In genomic region chr18:79523221-79523737, GRCh38 we compare ENCODE assay signal across 9 cellular contexts.
A peak's percentile ranks its signal among the peaks of the same experiment; 100 is the strongest.
DNase-seq lines count a peak whose midpoint lies in the region; ATAC-seq and TF ChIP-seq lines count a peak whose summit lies in the region.
"Had no signal": no experiment of that assay in that cellular context is flagged by ENCODE, and none has a peak within 500 bp of the region (broad histone marks: within the 10 kb centered on the region; RNA-seq: fewer than 3 reads in every experiment).

No MANE protein-coding gene starts in this region.

- DNase-seq in GM19238 (ENCODE audit: insufficient read length, low spot score): peak; percentile 27
- DNase-seq in activated CD8-positive, alpha-beta memory T cell treated with anti-CD3 and anti-CD28 coated beads for 24 hours: peak; percentile 80
- peak; percentile 53 for DNase-seq in osteoblast (ENCODE audit: insufficient read length, low spot score, missing footprints)
- DNase-seq in SK-N-DZ (ENCODE audit: low spot score): no peak
- no peak for DNase-seq in COLO829 (ENCODE audit: low spot score)
- DNase-seq in AML-193 (lab: John Stamatoyannopoulos, UW): no peak
- DNase-seq in foreskin fibroblast: no peak

- peak; percentile 37 for ATAC-seq in HG03108 (IDR thresholded peaks at IDR 0.05; ENCODE audit: unreplicated experiment)
- ATAC-seq: HCT116 had no signal

- H3K27ac ChIP-seq in osteoblast (ENCODE audit: low read depth, low read length): no peak overlapping the region

- no peaks in the 10 kb centered on the region for H3K9me3 ChIP-seq in osteoblast (ENCODE audit: low read depth, low read length)

- TF ChIP-seq CTCF in osteoblast (IDR thresholded peaks at IDR 0.05; ENCODE audit: extremely low read depth, low read depth, low read length) (no peak), foreskin fibroblast (IDR thresholded peaks at IDR 0.05; ENCODE audit: low read depth, low read length) (no peak)

- H2AFZ ChIP-seq in osteoblast (ENCODE audit: low read length): no peak overlapping the region

- H3K4me3 ChIP-seq in osteoblast (ENCODE audit: insufficient read depth, low read length): no peak overlapping the region
- no peak overlapping the region for H3K4me3 ChIP-seq in foreskin fibroblast (ENCODE audit: low read depth in 1 of 2, low read length in 2 of 2)

- H4K20me1 ChIP-seq in osteoblast (ENCODE audit: insufficient read depth, low read length): no peaks in the 10 kb centered on the region

- no peaks in the 10 kb centered on the region for H3K27me3 ChIP-seq in osteoblast (ENCODE audit: insufficient read depth, low read length)

- no peaks in the 10 kb centered on the region for H3K79me2 ChIP-seq in osteoblast (ENCODE audit: insufficient read depth, low read length)

- no peaks in the 10 kb centered on the region for H3K36me3 ChIP-seq in osteoblast (ENCODE audit: insufficient read depth, low read length)

- no peaks in the 10 kb centered on the region for H3K4me1 ChIP-seq in osteoblast (ENCODE audit: insufficient read depth, low read length)

- H3K4me2 ChIP-seq in osteoblast (ENCODE audit: insufficient read depth, low read length): no peak overlapping the region

Comparison
In these comparisons a context has a peak if more than half of its experiments do, and no peak if none do; other contexts are left out.
1. DNase-seq: peak in GM19238 (single experiment), activated CD8-positive, alpha-beta memory T cell treated with anti-CD3 and anti-CD28 coated beads for 24 hours (single experiment) and osteoblast (single experiment); none in SK-N-DZ (single experiment), COLO829 (single experiment), AML-193 (0 of 2) and foreskin fibroblast (0 of 2).